Comparison of ENCODE assay signal across 10 cellular contexts in genomic region chr2:55862673-55863390, GRCh38.
DNase-seq lines count a peak whose midpoint lies in the region; ATAC-seq and TF ChIP-seq lines count a peak whose summit lies in the region.
"Had no signal": no experiment of that assay in that cellular context is flagged by ENCODE, and none has a peak within 500 bp of the region (broad histone marks: within the 10 kb centered on the region; RNA-seq: fewer than 3 reads in every experiment).

No MANE protein-coding gene starts in this region.

- no peaks in the 10 kb centered on the region for H3K36me3 ChIP-seq in HEK293 (ENCODE audit: control insufficient read depth in 2 of 2, insufficient read depth in 1 of 2, low read length in 2 of 2)
- H3K36me3 ChIP-seq in subcutaneous abdominal adipose tissue (ENCODE audit: control insufficient read depth in 5 of 5, insufficient read depth in 5 of 5, low read length in 5 of 5): peaks cover 1 to 13% (median 4%) of the 10 kb centered on the region in 5 donors
- H3K36me3 ChIP-seq in BE2C: no peaks in the 10 kb centered on the region

- H3K27ac ChIP-seq in HEK293 (ENCODE audit: extremely low read depth, low read depth, low read length) (no peak overlapping the region), right cardiac atrium (ENCODE audit: low read length) (no peak overlapping the region), subcutaneous abdominal adipose tissue (ENCODE audit: low read depth, low read length) (peak overlapping the region; percentile 82)

- WGBS in right cardiac atrium: 78% methylated on average over 7 of the region's 7 CpGs

- CTCF ChIA-PET in HEK293 (lab: Yijun Ruan, JAX) (interaction anchor here (0.8 kb wide), 1 partner anchor 83 kb away, joined by 3 read pairs; no protein-coding TSS in a partner anchor), GM10248 (lab: Yijun Ruan, JAX) (interaction anchor here (0.9 to 1.2 kb wide), 2 partner anchors 11 to 13 kb away, joined by 3 to 4 read pairs; no protein-coding TSS in a partner anchor)

- peak; percentile 89 to 98 for ATAC-seq in right cardiac atrium

- POLR2A ChIA-PET in HEK293 (lab: Yijun Ruan, JAX) (no interaction called here), GM10248 (lab: Yijun Ruan, JAX) (no interaction called here)

- H3K4me3 ChIP-seq in HEK293 (ENCODE audit: low read depth, low read length) (no peak overlapping the region), right cardiac atrium (ENCODE audit: low read length) (no peak overlapping the region), subcutaneous abdominal adipose tissue (ENCODE audit: low read depth in 1 of 5, low read length in 5 of 5) (no peak overlapping the region), BE2C (ENCODE audit: low read depth, low read length) (no peak overlapping the region)

- H3K4me1 ChIP-seq in HEK293 (ENCODE audit: control insufficient read depth, insufficient read depth, low read length) (no peaks in the 10 kb centered on the region), right cardiac atrium (ENCODE audit: control insufficient read depth, insufficient read depth, low read length) (peaks cover 8% of the 10 kb centered on the region), subcutaneous abdominal adipose tissue (ENCODE audit: control insufficient read depth in 5 of 5, insufficient read depth in 5 of 5, low read length in 5 of 5) (peaks cover 3 to 29% (median 14%) of the 10 kb centered on the region in 5 donors), BE2C (no peaks in the 10 kb centered on the region)

- intact Hi-C loops in right cardiac atrium (cut with DNase I): no loop called here

- H3K9me3 ChIP-seq in HEK293 (ENCODE audit: control insufficient read depth, insufficient read depth, low read depth, low read length): no peaks in the 10 kb centered on the region
- no peaks in the 10 kb centered on the region for H3K9me3 ChIP-seq in right cardiac atrium (ENCODE audit: control insufficient read depth, low read length)
- no peaks in the 10 kb centered on the region for H3K9me3 ChIP-seq in subcutaneous abdominal adipose tissue (ENCODE audit: control insufficient read depth in 5 of 5, low read length in 5 of 5)
- H3K9me3 ChIP-seq in BE2C: no peaks in the 10 kb centered on the region

- H3K27me3 ChIP-seq in right cardiac atrium (ENCODE audit: control insufficient read depth, insufficient read depth): no peaks in the 10 kb centered on the region
- peaks cover 0 to 2% (median 0%) of the 10 kb centered on the region in 5 donors for H3K27me3 ChIP-seq in subcutaneous abdominal adipose tissue (ENCODE audit: control insufficient read depth in 5 of 5, insufficient read depth in 4 of 5, low read length in 5 of 5)
- H3K27me3 ChIP-seq in BE2C: no peaks in the 10 kb centered on the region

- TF ChIP-seq CTCF in HEK293 (tag by site-specific recombination; IDR thresholded peaks at IDR 0.05) (no peak), GM10248 (IDR thresholded peaks at IDR 0.05; ENCODE audit: control extremely low read depth, extremely low read depth, low read depth, missing control alignments) (no peak), BE2C (IDR thresholded peaks at IDR 0.05; ENCODE audit: low read depth, low read length) (no peak)

- DNase-seq in amniotic stem cell (lab: John Stamatoyannopoulos, UW) (peak; percentile 97), right cardiac atrium (peak in 2 of 3 donors; percentile 33 to 47), GM10248 (ENCODE audit: extremely low spot score) (no peak), putamen (ENCODE audit: low spot score) (no peak), BE2C (no peak), NCI-H1417 (lab: John Stamatoyannopoulos, UW) (no peak)
- DNase-seq: activated CD8-positive, alpha-beta memory T cell treated with anti-CD3 and anti-CD28 coated beads, Interleukin-2, amount 50 U/mL, for 4 hours; NCI-H774 had no signal

- H3K9ac ChIP-seq in subcutaneous abdominal adipose tissue (ENCODE audit: low read length in 5 of 5): peak overlapping the region in 4 of 5 donors; percentile 14 to 82 (median 36)

TF ChIP-seq in HEK293, 187 proteins besides CTCF, POLR2A, EP300 and RAD21:
- TF ChIP-seq FEZF1 (tag by site-specific recombination; IDR thresholded peaks at IDR 0.05): 0 out of 2 replicates have a peak, but pooled peaks have one; percentile 17
- no peak for TF ChIP-seq ZNF266 (tag by site-specific recombination; IDR thresholded peaks at IDR 0.05; ENCODE audit: low read depth)
- no peak for TF ChIP-seq SETDB1 (IDR thresholded peaks at IDR 0.05; ENCODE audit: insufficient read length, low read length)
- TF ChIP-seq ZNF433 (tag by site-specific recombination; IDR thresholded peaks at IDR 0.05; ENCODE audit: low read depth): no peak
- no peak for TF ChIP-seq ZNF239 (tag by site-specific recombination; IDR thresholded peaks at IDR 0.05)

Comparison
In these comparisons a context has a peak if more than half of its experiments do, and no peak if none do; other contexts are left out.
1. DNase-seq: peak in amniotic stem cell (single experiment) and right cardiac atrium (2 of 3); none in GM10248 (single experiment), putamen (single experiment), BE2C (single experiment) and NCI-H1417 (0 of 3).